In genomic region chr12:43444940-43445564, GRCh38 we compare ENCODE assay signal across 8 cellular contexts.
DNase-seq lines count a peak whose midpoint lies in the region; ATAC-seq and TF ChIP-seq lines count a peak whose summit lies in the region.

No MANE protein-coding gene starts in this region.

- H3K27me3 ChIP-seq in heart right ventricle (peaks cover 0 to 3% (median 0%) of the 10 kb centered on the region in 7 donors), fibroblast of lung (ENCODE audit: control insufficient read depth, insufficient read depth, low read length) (no peaks in the 10 kb centered on the region), parathyroid adenoma (ENCODE audit: control insufficient read depth, insufficient read depth, low read length) (no peaks in the 10 kb centered on the region)

- H3K4me3 ChIP-seq in heart right ventricle (no peak overlapping the region), fibroblast of lung (replicated peaks in 1 of 4; ENCODE audit: control extremely low read depth in 1 of 4, insufficient read depth in 1 of 4, low read depth in 3 of 4, low read length in 4 of 4) (no peak overlapping the region), parathyroid adenoma (ENCODE audit: low read depth, low read length) (no peak overlapping the region)

- no peaks in the 10 kb centered on the region for H3K36me3 ChIP-seq in heart right ventricle
- no peaks in the 10 kb centered on the region for H3K36me3 ChIP-seq in fibroblast of lung (ENCODE audit: control insufficient read depth, insufficient read depth, low read length)
- H3K36me3 ChIP-seq in parathyroid adenoma (ENCODE audit: control insufficient read depth, insufficient read depth, low read length) = no peaks in the 10 kb centered on the region

- H3K4me1 ChIP-seq in heart right ventricle = no peaks in the 10 kb centered on the region
- no peaks in the 10 kb centered on the region for H3K4me1 ChIP-seq in fibroblast of lung (ENCODE audit: control insufficient read depth, extremely low read depth, insufficient read depth, low read length)
- H3K4me1 ChIP-seq in parathyroid adenoma = no peaks in the 10 kb centered on the region

- H4K20me1 ChIP-seq in fibroblast of lung (ENCODE audit: control insufficient read depth, extremely low read depth, insufficient read depth, low read length) = no peaks in the 10 kb centered on the region

- H3K4me2 ChIP-seq in fibroblast of lung (ENCODE audit: extremely low read depth, insufficient read depth, low read length) (no peak overlapping the region), parathyroid adenoma (ENCODE audit: low read length) (no peak overlapping the region)

- 57 to 60% methylated on average over 3 of the region's 3 CpGs for WGBS in heart right ventricle, 2 donors

- H3K9me3 ChIP-seq in heart right ventricle = no peaks in the 10 kb centered on the region
- no peaks in the 10 kb centered on the region for H3K9me3 ChIP-seq in fibroblast of lung (ENCODE audit: control insufficient read depth, insufficient read depth, low read depth, low read length)
- peaks cover 3% of the 10 kb centered on the region for H3K9me3 ChIP-seq in parathyroid adenoma (ENCODE audit: control insufficient read depth, low read length)

- DNase-seq in heart right ventricle (peak in 1 of 2 donors; percentile 29), Right ventricle myocardium inferior (ENCODE audit: missing footprints) (no peak), NCI-H2171 treated with DMSO at 0.1 percent for 48 hours (lab: John Stamatoyannopoulos, UW) (peak; percentile 38), fibroblast of lung (ENCODE audit: low read depth in 2 of 2) (peak; percentile 40 to 72), GM19238 (ENCODE audit: insufficient read length, low spot score) (no peak)
- DNase-seq in activated CD8-positive, alpha-beta memory T cell treated with anti-CD3 and anti-CD28 coated beads for 48 hours (ENCODE audit: low read depth in 2 of 3, low spot score in 2 of 3) = peak in 2 of 3 experiments; percentile 3 to 18

- intact Hi-C loops in heart right ventricle (cut with DNase I) = loop anchor here in 8 of 10 donors (5.0 to 10.0 kb wide), 5 partner anchors 280 to 1480 kb away; no protein-coding TSS in a partner anchor
- intact Hi-C loops in Right ventricle myocardium inferior (cut with DNase I) = loop anchor here (2.0 kb wide), 1 partner anchor 438 kb away; no protein-coding TSS in a partner anchor

- H3K9ac ChIP-seq in fibroblast of lung (ENCODE audit: insufficient read depth, low read length) (no peak overlapping the region), parathyroid adenoma (no peak overlapping the region)

- H3K27ac ChIP-seq in heart right ventricle (no peak overlapping the region), fibroblast of lung (ENCODE audit: insufficient read depth, low read length) (no peak overlapping the region), parathyroid adenoma (no peak overlapping the region)

- no peak for ATAC-seq in heart right ventricle
- no peak for ATAC-seq in Right ventricle myocardium inferior
- ATAC-seq in HG02852 (IDR thresholded peaks at IDR 0.05; ENCODE audit: unreplicated experiment) = peak; percentile 75

- H3K79me2 ChIP-seq in fibroblast of lung (ENCODE audit: control insufficient read depth, insufficient read depth, low read length) (no peaks in the 10 kb centered on the region), parathyroid adenoma (no peaks in the 10 kb centered on the region)

- H2AFZ ChIP-seq in fibroblast of lung (ENCODE audit: low read length) = no peak overlapping the region
- H2AFZ ChIP-seq in parathyroid adenoma = no peak overlapping the region

- TF ChIP-seq CTCF in heart right ventricle (IDR thresholded peaks at IDR 0.05) (peak; percentile 19 to 78 (median 68)), fibroblast of lung (conservative IDR thresholded peaks at IDR 0.05 in 1 of 2, IDR thresholded peaks at IDR 0.05 in 1 of 2; ENCODE audit: low read depth in 1 of 2, low read length in 2 of 2) (peak; percentile 83 to 92), parathyroid adenoma (IDR thresholded peaks at IDR 0.05) (peak; percentile 77)

Comparison
In these comparisons a context has a peak if more than half of its experiments do, and no peak if none do; other contexts are left out.
1. DNase-seq: peak in NCI-H2171 treated with DMSO at 0.1 percent for 48 hours (single experiment), activated CD8-positive, alpha-beta memory T cell treated with anti-CD3 and anti-CD28 coated beads for 48 hours (2 of 3) and fibroblast of lung (2 of 2); none in Right ventricle myocardium inferior (single experiment) and GM19238 (single experiment).
2. Peak in every context shown above with its lines, with median percentiles within 50 percentile points of each other: CTCF ChIP-seq.